ENCODE assay signal across 15 cellular contexts in the genomic region with DNA sequence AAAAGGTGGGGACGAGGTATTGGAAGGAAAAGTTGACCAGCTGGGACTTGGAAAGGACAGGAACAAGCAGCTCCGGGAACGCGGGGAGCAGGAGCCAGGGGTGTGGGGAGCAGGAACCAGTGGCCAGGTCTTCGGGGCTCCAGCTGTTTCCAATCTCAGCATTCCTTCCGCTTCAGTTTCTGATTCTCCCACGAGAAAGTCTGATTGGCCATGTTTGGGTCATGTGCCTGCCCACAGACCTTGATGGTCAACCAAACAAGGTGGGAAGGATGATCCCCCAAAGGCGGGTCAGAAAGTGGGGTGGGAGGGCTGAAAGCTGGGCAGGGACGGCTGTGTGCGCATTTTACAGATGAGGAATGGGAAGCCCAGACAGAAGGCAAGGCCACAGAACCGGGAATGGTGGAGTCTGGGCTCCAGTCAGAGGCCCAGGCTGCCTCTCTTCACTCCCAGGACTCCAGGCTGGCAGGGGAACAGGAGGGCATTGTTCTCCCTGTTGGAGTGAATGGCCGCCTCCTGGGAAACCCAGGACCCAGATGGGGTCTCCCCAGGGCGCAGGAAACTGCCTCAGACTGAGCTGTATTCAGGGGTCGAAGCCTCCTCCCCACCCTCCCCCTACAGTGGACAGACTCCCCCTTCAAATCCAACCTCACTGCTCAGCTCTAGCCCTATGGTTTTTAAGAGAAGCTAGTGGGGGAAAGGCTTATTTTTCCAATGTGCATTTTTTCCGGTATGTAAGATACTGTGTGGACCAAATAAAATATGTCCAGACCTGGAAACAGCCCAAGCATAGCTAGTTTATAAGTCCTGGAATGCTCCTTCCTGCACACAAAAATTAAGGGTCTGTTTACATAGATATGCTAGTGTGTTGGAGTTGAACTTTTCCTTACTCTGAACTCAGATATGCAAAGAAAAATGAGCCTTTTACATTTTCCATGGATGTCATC. TPM values are rescaled to one million over a fixed set of nuclear protein-coding genes. Genes with fewer than 3 reads are reported as not detected.
DNase-seq lines count a peak whose midpoint lies in the region; ATAC-seq and TF ChIP-seq lines count a peak whose summit lies in the region.
"Had no signal": no experiment of that assay in that cellular context is flagged by ENCODE, and none has a peak within 500 bp of the region (broad histone marks: within the 10 kb centered on the region; RNA-seq: fewer than 3 reads in every experiment).

No MANE protein-coding gene starts in this region.

- H3K36me3 ChIP-seq in mucosa of stomach (ENCODE audit: control insufficient read depth, insufficient read depth, low read length) (no peaks in the 10 kb centered on the region), vagina (no peaks in the 10 kb centered on the region)
- no peaks in the 10 kb centered on the region for H3K36me3 ChIP-seq in effector memory CD4-positive, alpha-beta T cell (ENCODE audit: control insufficient read depth, insufficient read depth, low read length)
- H3K36me3 ChIP-seq: left lung, SJSA1 had no signal

- no peaks in the 10 kb centered on the region for H3K9me3 ChIP-seq in mucosa of stomach (ENCODE audit: control insufficient read depth, low read length)
- H3K9me3 ChIP-seq in vagina: peaks cover 3% of the 10 kb centered on the region
- no peaks in the 10 kb centered on the region for H3K9me3 ChIP-seq in effector memory CD4-positive, alpha-beta T cell (ENCODE audit: control insufficient read depth, low read length)
- H3K9me3 ChIP-seq: SJSA1 had no signal

- DNase-seq in activated CD4-positive, alpha-beta T cell treated with anti-CD3 and anti-CD28 coated beads, Interleukin-2, amount 10 ng/mL, durations not matched to agents 7 days and 5 days: no peak
- no peak for DNase-seq in activated CD4-positive, alpha-beta T cell treated with anti-CD3 and anti-CD28 coated beads for 1 hour
- DNase-seq in fibroblast of peridontal ligament (ENCODE audit: extremely low read depth) (peak; percentile 94), vagina (ENCODE audit: extremely low spot score in 2 of 2) (no peak), T-cell (no peak), NCI-H526 treated with DMSO at 0.1 percent for 48 hours (lab: John Stamatoyannopoulos, UW) (no peak)
- no peak for DNase-seq in effector memory CD4-positive, alpha-beta T cell
- DNase-seq: 8988T, GOT3, left lung, NCI-H510A treated with DMSO at 0.1 percent for 48 hours had no signal

- H3K4me3 ChIP-seq in mucosa of stomach (ENCODE audit: low read length): no peak overlapping the region
- no peak overlapping the region for H3K4me3 ChIP-seq in vagina
- H3K4me3 ChIP-seq in effector memory CD4-positive, alpha-beta T cell (ENCODE audit: insufficient read depth, low read depth, low read length, poor library complexity, severe bottlenecking): no peak overlapping the region
- H3K4me3 ChIP-seq: left lung, SJSA1, skin epidermis had no signal

- TF ChIP-seq CTCF in vagina (IDR thresholded peaks at IDR 0.05): no peak

- H3K36me3 Mint-ChIP-seq in activated CD4-positive, alpha-beta T cell treated with anti-CD3 and anti-CD28 coated beads, Interleukin-2, amount 10 ng/mL, durations not matched to agents 7 days and 5 days (ENCODE audit: low read depth): peaks cover 30% of the 10 kb centered on the region
- H3K36me3 Mint-ChIP-seq in T-cell: peaks cover 6% of the 10 kb centered on the region
- H3K36me3 Mint-ChIP-seq: activated naive CD4-positive, alpha-beta T cell treated with anti-CD3 and anti-CD28 coated beads, Interleukin-2, amount 50 U/mL, for 24 hours had no signal

- peak overlapping the region; percentile 47 for H3K27ac ChIP-seq in vagina
- no peak overlapping the region for H3K27ac ChIP-seq in effector memory CD4-positive, alpha-beta T cell (ENCODE audit: insufficient read depth, low read length, poor library complexity, severe bottlenecking)
- H3K27ac ChIP-seq: SJSA1 had no signal

- peak overlapping the region; percentile 0 for H3K9ac ChIP-seq in mucosa of stomach (ENCODE audit: low read length)

- no peak for TF ChIP-seq POLR2A in vagina (IDR thresholded peaks at IDR 0.05)

- CTCF ChIA-PET in activated CD4-positive, alpha-beta T cell treated with anti-CD3 and anti-CD28 coated beads, Interleukin-2, amount 10 ng/mL, durations not matched to agents 7 days and 5 days (lab: Charles Lee): interaction anchor here (0.6 to 3.5 kb wide), 16 partner anchors 9 to 226 kb away, joined by 3 to 16 read pairs (median 4); no protein-coding TSS in a partner anchor
- CTCF ChIA-PET in T-cell (lab: Charles Lee): no interaction called here

- H3K4me3 Mint-ChIP-seq in activated CD4-positive, alpha-beta T cell treated with anti-CD3 and anti-CD28 coated beads, Interleukin-2, amount 10 ng/mL, durations not matched to agents 7 days and 5 days: no peak overlapping the region
- no peak overlapping the region for H3K4me3 Mint-ChIP-seq in T-cell
- H3K4me3 Mint-ChIP-seq: activated naive CD4-positive, alpha-beta T cell treated with anti-CD3 and anti-CD28 coated beads, Interleukin-2, amount 50 U/mL, for 24 hours had no signal

- H3K27ac Mint-ChIP-seq in activated CD4-positive, alpha-beta T cell treated with anti-CD3 and anti-CD28 coated beads, Interleukin-2, amount 10 ng/mL, durations not matched to agents 7 days and 5 days: peak overlapping the region; percentile 50
- no peak overlapping the region for H3K27ac Mint-ChIP-seq in T-cell
- H3K27ac Mint-ChIP-seq: activated naive CD4-positive, alpha-beta T cell treated with anti-CD3 and anti-CD28 coated beads, Interleukin-2, amount 50 U/mL, for 24 hours had no signal

- ATAC-seq in T-cell (replicated peaks in 1 of 4): no peak
- ATAC-seq: left lung had no signal

- H3K4me1 Mint-ChIP-seq in activated CD4-positive, alpha-beta T cell treated with anti-CD3 and anti-CD28 coated beads, Interleukin-2, amount 10 ng/mL, durations not matched to agents 7 days and 5 days: peaks cover 43% of the 10 kb centered on the region
- peaks cover 0 to 7% (median 0%) of the 10 kb centered on the region in 3 donors for H3K4me1 Mint-ChIP-seq in T-cell
- H3K4me1 Mint-ChIP-seq: activated naive CD4-positive, alpha-beta T cell treated with anti-CD3 and anti-CD28 coated beads, Interleukin-2, amount 50 U/mL, for 24 hours had no signal

- intact Hi-C loops in vagina (cut with DNase I): no loop called here

- H3K27me3 Mint-ChIP-seq in activated CD4-positive, alpha-beta T cell treated with anti-CD3 and anti-CD28 coated beads, Interleukin-2, amount 10 ng/mL, durations not matched to agents 7 days and 5 days: peaks cover 24% of the 10 kb centered on the region
- peaks cover 7 to 20% of the 10 kb centered on the region in 2 donors for H3K27me3 Mint-ChIP-seq in T-cell

- H3K27me3 ChIP-seq in mucosa of stomach (ENCODE audit: control insufficient read depth, insufficient read depth, low read length) (no peaks in the 10 kb centered on the region), vagina (no peaks in the 10 kb centered on the region)
- H3K27me3 ChIP-seq in effector memory CD4-positive, alpha-beta T cell (replicated peaks; ENCODE audit: control insufficient read depth, insufficient read depth, low read length, poor library complexity, severe bottlenecking): no peaks in the 10 kb centered on the region
- H3K27me3 ChIP-seq: left lung, SJSA1 had no signal

- peaks cover 60% of the 10 kb centered on the region for H3K4me1 ChIP-seq in mucosa of stomach (ENCODE audit: control insufficient read depth, insufficient read depth, low read length)
- H3K4me1 ChIP-seq in vagina: peaks cover 34% of the 10 kb centered on the region
- no peaks in the 10 kb centered on the region for H3K4me1 ChIP-seq in effector memory CD4-positive, alpha-beta T cell (ENCODE audit: control insufficient read depth, insufficient read depth, low read length, poor library complexity, severe bottlenecking)

- POLR2A ChIA-PET in activated CD4-positive, alpha-beta T cell treated with anti-CD3 and anti-CD28 coated beads, Interleukin-2, amount 10 ng/mL, durations not matched to agents 7 days and 5 days (lab: Charles Lee): no interaction called here
- POLR2A ChIA-PET in T-cell (lab: Charles Lee): no interaction called here

- H3K9me3 Mint-ChIP-seq in activated CD4-positive, alpha-beta T cell treated with anti-CD3 and anti-CD28 coated beads, Interleukin-2, amount 10 ng/mL, durations not matched to agents 7 days and 5 days: peaks cover 20% of the 10 kb centered on the region
- peaks cover 5 to 12% (median 11%) of the 10 kb centered on the region in 3 donors for H3K9me3 Mint-ChIP-seq in T-cell
- H3K9me3 Mint-ChIP-seq: activated naive CD4-positive, alpha-beta T cell treated with anti-CD3 and anti-CD28 coated beads, Interleukin-2, amount 50 U/mL, for 24 hours had no signal

RNA-seq across cellular contexts. Expression of a gene that starts 12.2 kb away (rescaled TPM):
- under 1 TPM; 0.40 to 0.62 TPM for total RNA-seq in activated CD4-positive, alpha-beta T cell treated with anti-CD3 and anti-CD28 coated beads, Interleukin-2, amount 10 ng/mL, durations not matched to agents 7 days and 5 days
- 51.1 TPM for total RNA-seq in vagina
- under 1 TPM in 3 of 5 donors, not detected in 2; 0.22 to 0.46 (median 0.23) TPM for total RNA-seq in T-cell
- total RNA-seq: SJSA1 had no signal

Comparison
In these comparisons a context has a peak if more than half of its experiments do, and no peak if none do; other contexts are left out.
1. RNA of a gene that starts 12.2 kb away (total RNA-seq): 51.1 TPM in vagina (single experiment); 0.40 to 0.62 TPM in activated CD4-positive, alpha-beta T cell treated with anti-CD3 and anti-CD28 coated beads, Interleukin-2, amount 10 ng/mL, durations not matched to agents 7 days and 5 days and 0.22 to 0.46 TPM in T-cell; every median in the first group is over 10 times any median in the second.